1 cellular context compared by ENCODE assay signal in the genomic region with DNA sequence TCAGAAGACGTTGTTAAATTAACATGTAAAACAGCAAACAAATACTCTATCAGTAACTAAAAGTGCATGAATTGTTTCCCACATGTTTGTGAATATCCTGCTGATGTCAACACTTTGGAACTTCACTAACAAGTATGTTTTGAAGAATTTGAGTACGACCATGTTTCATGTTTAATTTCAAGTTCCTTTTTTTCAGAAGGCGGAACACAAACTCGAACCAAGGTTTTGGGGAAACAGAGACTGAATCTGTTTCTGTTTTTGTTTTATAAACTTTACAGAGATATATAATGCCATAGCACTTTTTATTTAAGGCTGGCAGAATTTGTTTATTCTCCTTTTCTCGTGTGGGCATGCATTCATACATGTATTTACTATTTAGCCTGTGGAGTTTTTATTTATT.
TF ChIP-seq lines count a peak whose summit lies in the region.

No MANE protein-coding gene starts in this region.

TF ChIP-seq in HepG2, 621 proteins besides CTCF, POLR2A, EP300 and RAD21 (continued from another document):
- TF ChIP-seq, protein P1, sequence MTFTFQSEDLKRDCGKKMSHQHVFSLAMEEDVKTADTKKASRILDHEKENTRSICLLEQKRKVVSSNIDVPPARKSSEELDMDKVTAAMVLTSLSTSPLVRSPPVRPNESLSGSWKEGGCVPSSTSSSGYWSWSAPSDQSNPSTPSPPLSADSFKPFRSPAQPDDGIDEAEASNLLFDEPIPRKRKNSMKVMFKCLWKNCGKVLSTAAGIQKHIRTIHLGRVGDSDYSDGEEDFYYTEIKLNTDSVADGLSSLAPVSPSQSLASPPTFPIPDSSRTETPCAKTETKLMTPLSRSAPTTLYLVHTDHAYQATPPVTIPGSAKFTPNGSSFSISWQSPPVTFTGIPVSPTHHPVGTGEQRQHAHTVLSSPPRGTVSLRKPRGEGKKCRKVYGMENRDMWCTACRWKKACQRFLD (CRISPR knock-in tag; IDR thresholded peaks at IDR 0.05; ENCODE audit: borderline replicate concordance) = no peak
- TF ChIP-seq, protein P2, sequence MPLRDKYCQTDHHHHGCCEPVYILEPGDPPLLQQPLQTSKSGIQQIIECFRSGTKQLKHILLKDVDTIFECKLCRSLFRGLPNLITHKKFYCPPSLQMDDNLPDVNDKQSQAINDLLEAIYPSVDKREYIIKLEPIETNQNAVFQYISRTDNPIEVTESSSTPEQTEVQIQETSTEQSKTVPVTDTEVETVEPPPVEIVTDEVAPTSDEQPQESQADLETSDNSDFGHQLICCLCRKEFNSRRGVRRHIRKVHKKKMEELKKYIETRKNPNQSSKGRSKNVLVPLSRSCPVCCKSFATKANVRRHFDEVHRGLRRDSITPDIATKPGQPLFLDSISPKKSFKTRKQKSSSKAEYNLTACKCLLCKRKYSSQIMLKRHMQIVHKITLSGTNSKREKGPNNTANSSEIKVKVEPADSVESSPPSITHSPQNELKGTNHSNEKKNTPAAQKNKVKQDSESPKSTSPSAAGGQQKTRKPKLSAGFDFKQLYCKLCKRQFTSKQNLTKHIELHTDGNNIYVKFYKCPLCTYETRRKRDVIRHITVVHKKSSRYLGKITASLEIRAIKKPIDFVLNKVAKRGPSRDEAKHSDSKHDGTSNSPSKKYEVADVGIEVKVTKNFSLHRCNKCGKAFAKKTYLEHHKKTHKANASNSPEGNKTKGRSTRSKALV (CRISPR knock-in tag; IDR thresholded peaks at IDR 0.05) = no peak
- TF ChIP-seq SAFB2 (CRISPR knock-in tag; IDR thresholded peaks at IDR 0.05; ENCODE audit: borderline replicate concordance, low read depth) (no peak), RFX5 (IDR thresholded peaks at IDR 0.05; ENCODE audit: low read depth, low read length) (no peak), ZNF30 (CRISPR knock-in tag; IDR thresholded peaks at IDR 0.05) (no peak), SCMH1 (CRISPR knock-in tag; IDR thresholded peaks at IDR 0.05; ENCODE audit: borderline replicate concordance) (no peak), POLR2AphosphoS2 (IDR thresholded peaks at IDR 0.05; ENCODE audit: low read depth, low read length) (no peak), KMT2A (CRISPR knock-in tag; IDR thresholded peaks at IDR 0.05) (no peak)
- TF ChIP-seq, protein P3, sequence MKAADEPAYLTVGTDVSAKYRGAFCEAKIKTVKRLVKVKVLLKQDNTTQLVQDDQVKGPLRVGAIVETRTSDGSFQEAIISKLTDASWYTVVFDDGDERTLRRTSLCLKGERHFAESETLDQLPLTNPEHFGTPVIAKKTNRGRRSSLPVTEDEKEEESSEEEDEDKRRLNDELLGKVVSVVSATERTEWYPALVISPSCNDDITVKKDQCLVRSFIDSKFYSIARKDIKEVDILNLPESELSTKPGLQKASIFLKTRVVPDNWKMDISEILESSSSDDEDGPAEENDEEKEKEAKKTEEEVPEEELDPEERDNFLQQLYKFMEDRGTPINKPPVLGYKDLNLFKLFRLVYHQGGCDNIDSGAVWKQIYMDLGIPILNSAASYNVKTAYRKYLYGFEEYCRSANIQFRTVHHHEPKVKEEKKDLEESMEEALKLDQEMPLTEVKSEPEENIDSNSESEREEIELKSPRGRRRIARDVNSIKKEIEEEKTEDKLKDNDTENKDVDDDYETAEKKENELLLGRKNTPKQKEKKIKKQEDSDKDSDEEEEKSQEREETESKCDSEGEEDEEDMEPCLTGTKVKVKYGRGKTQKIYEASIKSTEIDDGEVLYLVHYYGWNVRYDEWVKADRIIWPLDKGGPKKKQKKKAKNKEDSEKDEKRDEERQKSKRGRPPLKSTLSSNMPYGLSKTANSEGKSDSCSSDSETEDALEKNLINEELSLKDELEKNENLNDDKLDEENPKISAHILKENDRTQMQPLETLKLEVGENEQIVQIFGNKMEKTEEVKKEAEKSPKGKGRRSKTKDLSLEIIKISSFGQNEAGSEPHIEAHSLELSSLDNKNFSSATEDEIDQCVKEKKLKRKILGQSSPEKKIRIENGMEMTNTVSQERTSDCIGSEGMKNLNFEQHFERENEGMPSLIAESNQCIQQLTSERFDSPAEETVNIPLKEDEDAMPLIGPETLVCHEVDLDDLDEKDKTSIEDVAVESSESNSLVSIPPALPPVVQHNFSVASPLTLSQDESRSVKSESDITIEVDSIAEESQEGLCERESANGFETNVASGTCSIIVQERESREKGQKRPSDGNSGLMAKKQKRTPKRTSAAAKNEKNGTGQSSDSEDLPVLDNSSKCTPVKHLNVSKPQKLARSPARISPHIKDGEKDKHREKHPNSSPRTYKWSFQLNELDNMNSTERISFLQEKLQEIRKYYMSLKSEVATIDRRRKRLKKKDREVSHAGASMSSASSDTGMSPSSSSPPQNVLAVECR (CRISPR knock-in tag; IDR thresholded peaks at IDR 0.05; ENCODE audit: borderline replicate concordance) = no peak
- TF ChIP-seq, protein P4, sequence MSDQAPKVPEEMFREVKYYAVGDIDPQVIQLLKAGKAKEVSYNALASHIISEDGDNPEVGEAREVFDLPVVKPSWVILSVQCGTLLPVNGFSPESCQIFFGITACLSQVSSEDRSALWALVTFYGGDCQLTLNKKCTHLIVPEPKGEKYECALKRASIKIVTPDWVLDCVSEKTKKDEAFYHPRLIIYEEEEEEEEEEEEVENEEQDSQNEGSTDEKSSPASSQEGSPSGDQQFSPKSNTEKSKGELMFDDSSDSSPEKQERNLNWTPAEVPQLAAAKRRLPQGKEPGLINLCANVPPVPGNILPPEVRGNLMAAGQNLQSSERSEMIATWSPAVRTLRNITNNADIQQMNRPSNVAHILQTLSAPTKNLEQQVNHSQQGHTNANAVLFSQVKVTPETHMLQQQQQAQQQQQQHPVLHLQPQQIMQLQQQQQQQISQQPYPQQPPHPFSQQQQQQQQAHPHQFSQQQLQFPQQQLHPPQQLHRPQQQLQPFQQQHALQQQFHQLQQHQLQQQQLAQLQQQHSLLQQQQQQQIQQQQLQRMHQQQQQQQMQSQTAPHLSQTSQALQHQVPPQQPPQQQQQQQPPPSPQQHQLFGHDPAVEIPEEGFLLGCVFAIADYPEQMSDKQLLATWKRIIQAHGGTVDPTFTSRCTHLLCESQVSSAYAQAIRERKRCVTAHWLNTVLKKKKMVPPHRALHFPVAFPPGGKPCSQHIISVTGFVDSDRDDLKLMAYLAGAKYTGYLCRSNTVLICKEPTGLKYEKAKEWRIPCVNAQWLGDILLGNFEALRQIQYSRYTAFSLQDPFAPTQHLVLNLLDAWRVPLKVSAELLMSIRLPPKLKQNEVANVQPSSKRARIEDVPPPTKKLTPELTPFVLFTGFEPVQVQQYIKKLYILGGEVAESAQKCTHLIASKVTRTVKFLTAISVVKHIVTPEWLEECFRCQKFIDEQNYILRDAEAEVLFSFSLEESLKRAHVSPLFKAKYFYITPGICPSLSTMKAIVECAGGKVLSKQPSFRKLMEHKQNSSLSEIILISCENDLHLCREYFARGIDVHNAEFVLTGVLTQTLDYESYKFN (CRISPR knock-in tag; conservative IDR thresholded peaks at IDR 0.05) = no peak
